1 cellular context compared by ENCODE assay signal in genomic region chr7:154304740-154305679, GRCh38.
TF ChIP-seq lines count a peak whose summit lies in the region.

No MANE protein-coding gene starts in this region.

TF ChIP-seq in GM23338, 12 proteins besides CTCF, POLR2A, EP300 and RAD21:
- no peak for TF ChIP-seq ZNF114 (CRISPR knock-in tag; IDR thresholded peaks at IDR 0.05)
- no peak for TF ChIP-seq CREB1 (CRISPR knock-in tag; IDR thresholded peaks at IDR 0.05; ENCODE audit: low read depth)
- TF ChIP-seq ZNF331 (CRISPR knock-in tag; IDR thresholded peaks at IDR 0.05; ENCODE audit: low read depth) = no peak
- no peak for TF ChIP-seq EZH2 (IDR thresholded peaks at IDR 0.05; ENCODE audit: low read depth, unreplicated experiment)
